Comparison of ENCODE assay signal across 1 cellular context in genomic region chr1:15852036-15852827, GRCh38.
TF ChIP-seq lines count a peak whose summit lies in the region.

No MANE protein-coding gene starts in this region.

TF ChIP-seq in HEK293, 187 proteins besides CTCF, POLR2A, EP300 and RAD21 (continued from another document):
- TF ChIP-seq IKZF3 (tag by site-specific recombination; IDR thresholded peaks at IDR 0.05) (0 out of 2 replicates have a peak, but pooled peaks have one; percentile 50), ZNF132 (tag by site-specific recombination; IDR thresholded peaks at IDR 0.05; ENCODE audit: borderline replicate concordance) (no peak), OSR2 (tag by site-specific recombination; IDR thresholded peaks at IDR 0.05) (no peak; the same call in 1 of the 2 replicates), ZSCAN16 (tag by site-specific recombination; IDR thresholded peaks at IDR 0.05) (no peak; the same call in 1 of the 2 replicates), PRDM4 (tag by site-specific recombination; IDR thresholded peaks at IDR 0.05) (0 out of 2 replicates have a peak, but pooled peaks have one; percentile 21), ZNF664 (tag by site-specific recombination; IDR thresholded peaks at IDR 0.05) (no peak), ZNF280C (tag by site-specific recombination; IDR thresholded peaks at IDR 0.05) (no peak), ZNF529 (tag by site-specific recombination; IDR thresholded peaks at IDR 0.05; ENCODE audit: insufficient replicate concordance) (no peak), PRDM10 (tag by site-specific recombination; IDR thresholded peaks at IDR 0.05) (peak; percentile 87), ZFP3 (tag by site-specific recombination; IDR thresholded peaks at IDR 0.05; ENCODE audit: low read depth) (no peak), ZNF184 (tag by site-specific recombination; IDR thresholded peaks at IDR 0.05) (no peak), PRDM6 (tag by site-specific recombination; IDR thresholded peaks at IDR 0.05) (peak; percentile 83), ZNF311 (tag by site-specific recombination; IDR thresholded peaks at IDR 0.05; ENCODE audit: borderline replicate concordance) (no peak), YY2 (tag by site-specific recombination; IDR thresholded peaks at IDR 0.05) (no peak), SP7 (tag by site-specific recombination; IDR thresholded peaks at IDR 0.05) (peak; percentile 89)
